ENCODE assay signal across 1 cellular context in the genomic region with DNA sequence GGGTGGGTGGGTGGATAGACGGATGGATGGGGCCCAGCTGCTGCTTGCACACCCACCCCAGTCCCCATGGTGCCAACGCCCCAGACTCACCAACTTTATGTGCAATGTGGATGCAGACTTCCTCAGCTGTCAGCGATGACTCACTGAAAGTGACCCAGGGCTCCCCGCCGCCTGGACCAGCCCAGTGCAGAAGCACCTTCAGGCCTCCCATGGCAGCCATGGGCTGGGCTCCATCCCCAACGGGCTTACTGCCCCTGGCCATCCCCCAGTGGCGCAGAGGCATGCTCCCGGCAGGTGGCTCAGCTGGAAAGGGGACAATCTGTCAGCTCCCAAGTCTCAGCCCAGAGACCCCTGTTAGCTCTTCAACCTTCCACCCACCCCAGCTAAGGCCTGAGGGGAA.
TF ChIP-seq lines count a peak whose summit lies in the region.

No MANE protein-coding gene starts in this region.

TF ChIP-seq in GM23338, 12 proteins besides CTCF, POLR2A, EP300 and RAD21:
- TF ChIP-seq CREB1 (CRISPR knock-in tag; IDR thresholded peaks at IDR 0.05; ENCODE audit: low read depth) (no peak), ZNF331 (CRISPR knock-in tag; IDR thresholded peaks at IDR 0.05; ENCODE audit: low read depth) (no peak), ZNF114 (CRISPR knock-in tag; IDR thresholded peaks at IDR 0.05) (no peak), POLR2AphosphoS5 (IDR thresholded peaks at IDR 0.05; ENCODE audit: low read depth) (no peak), NANOG (IDR thresholded peaks at IDR 0.05; ENCODE audit: borderline replicate concordance) (no peak), STAT1 (IDR thresholded peaks at IDR 0.05; ENCODE audit: unreplicated experiment) (no peak), EZH2phosphoT487 (IDR thresholded peaks at IDR 0.05; ENCODE audit: unreplicated experiment) (no peak), EZH2 (IDR thresholded peaks at IDR 0.05; ENCODE audit: low read depth, unreplicated experiment) (no peak)
- TF ChIP-seq, protein P1, sequence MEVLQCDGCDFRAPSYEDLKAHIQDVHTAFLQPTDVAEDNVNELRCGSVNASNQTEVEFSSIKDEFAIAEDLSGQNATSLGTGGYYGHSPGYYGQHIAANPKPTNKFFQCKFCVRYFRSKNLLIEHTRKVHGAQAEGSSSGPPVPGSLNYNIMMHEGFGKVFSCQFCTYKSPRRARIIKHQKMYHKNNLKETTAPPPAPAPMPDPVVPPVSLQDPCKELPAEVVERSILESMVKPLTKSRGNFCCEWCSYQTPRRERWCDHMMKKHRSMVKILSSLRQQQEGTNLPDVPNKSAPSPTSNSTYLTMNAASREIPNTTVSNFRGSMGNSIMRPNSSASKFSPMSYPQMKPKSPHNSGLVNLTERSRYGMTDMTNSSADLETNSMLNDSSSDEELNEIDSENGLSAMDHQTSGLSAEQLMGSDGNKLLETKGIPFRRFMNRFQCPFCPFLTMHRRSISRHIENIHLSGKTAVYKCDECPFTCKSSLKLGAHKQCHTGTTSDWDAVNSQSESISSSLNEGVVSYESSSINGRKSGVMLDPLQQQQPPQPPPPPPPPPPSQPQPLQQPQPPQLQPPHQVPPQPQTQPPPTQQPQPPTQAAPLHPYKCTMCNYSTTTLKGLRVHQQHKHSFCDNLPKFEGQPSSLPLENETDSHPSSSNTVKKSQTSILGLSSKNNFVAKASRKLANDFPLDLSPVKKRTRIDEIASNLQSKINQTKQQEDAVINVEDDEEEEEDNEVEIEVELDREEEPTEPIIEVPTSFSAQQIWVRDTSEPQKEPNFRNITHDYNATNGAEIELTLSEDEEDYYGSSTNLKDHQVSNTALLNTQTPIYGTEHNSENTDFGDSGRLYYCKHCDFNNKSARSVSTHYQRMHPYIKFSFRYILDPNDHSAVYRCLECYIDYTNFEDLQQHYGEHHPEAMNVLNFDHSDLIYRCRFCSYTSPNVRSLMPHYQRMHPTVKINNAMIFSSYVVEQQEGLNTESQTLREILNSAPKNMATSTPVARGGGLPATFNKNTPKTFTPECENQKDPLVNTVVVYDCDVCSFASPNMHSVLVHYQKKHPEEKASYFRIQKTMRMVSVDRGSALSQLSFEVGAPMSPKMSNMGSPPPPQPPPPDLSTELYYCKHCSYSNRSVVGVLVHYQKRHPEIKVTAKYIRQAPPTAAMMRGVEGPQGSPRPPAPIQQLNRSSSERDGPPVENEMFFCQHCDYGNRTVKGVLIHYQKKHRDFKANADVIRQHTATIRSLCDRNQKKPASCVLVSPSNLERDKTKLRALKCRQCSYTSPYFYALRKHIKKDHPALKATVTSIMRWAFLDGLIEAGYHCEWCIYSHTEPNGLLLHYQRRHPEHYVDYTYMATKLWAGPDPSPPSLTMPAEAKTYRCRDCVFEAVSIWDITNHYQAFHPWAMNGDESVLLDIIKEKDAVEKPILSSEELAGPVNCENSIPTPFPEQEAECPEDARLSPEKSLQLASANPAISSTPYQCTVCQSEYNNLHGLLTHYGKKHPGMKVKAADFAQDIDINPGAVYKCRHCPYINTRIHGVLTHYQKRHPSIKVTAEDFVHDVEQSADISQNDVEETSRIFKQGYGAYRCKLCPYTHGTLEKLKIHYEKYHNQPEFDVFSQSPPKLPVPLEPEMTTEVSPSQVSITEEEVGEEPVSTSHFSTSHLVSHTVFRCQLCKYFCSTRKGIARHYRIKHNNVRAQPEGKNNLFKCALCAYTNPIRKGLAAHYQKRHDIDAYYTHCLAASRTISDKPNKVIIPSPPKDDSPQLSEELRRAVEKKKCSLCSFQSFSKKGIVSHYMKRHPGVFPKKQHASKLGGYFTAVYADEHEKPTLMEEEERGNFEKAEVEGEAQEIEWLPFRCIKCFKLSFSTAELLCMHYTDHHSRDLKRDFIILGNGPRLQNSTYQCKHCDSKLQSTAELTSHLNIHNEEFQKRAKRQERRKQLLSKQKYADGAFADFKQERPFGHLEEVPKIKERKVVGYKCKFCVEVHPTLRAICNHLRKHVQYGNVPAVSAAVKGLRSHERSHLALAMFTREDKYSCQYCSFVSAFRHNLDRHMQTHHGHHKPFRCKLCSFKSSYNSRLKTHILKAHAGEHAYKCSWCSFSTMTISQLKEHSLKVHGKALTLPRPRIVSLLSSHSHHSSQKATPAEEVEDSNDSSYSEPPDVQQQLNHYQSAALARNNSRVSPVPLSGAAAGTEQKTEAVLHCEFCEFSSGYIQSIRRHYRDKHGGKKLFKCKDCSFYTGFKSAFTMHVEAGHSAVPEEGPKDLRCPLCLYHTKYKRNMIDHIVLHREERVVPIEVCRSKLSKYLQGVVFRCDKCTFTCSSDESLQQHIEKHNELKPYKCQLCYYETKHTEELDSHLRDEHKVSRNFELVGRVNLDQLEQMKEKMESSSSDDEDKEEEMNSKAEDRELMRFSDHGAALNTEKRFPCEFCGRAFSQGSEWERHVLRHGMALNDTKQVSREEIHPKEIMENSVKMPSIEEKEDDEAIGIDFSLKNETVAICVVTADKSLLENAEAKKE (CRISPR knock-in tag; IDR thresholded peaks at IDR 0.05) = no peak
- TF ChIP-seq, protein P2, sequence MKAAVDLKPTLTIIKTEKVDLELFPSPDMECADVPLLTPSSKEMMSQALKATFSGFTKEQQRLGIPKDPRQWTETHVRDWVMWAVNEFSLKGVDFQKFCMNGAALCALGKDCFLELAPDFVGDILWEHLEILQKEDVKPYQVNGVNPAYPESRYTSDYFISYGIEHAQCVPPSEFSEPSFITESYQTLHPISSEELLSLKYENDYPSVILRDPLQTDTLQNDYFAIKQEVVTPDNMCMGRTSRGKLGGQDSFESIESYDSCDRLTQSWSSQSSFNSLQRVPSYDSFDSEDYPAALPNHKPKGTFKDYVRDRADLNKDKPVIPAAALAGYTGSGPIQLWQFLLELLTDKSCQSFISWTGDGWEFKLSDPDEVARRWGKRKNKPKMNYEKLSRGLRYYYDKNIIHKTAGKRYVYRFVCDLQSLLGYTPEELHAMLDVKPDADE (IDR thresholded peaks at IDR 0.05) = no peak
- TF ChIP-seq, protein P3, sequence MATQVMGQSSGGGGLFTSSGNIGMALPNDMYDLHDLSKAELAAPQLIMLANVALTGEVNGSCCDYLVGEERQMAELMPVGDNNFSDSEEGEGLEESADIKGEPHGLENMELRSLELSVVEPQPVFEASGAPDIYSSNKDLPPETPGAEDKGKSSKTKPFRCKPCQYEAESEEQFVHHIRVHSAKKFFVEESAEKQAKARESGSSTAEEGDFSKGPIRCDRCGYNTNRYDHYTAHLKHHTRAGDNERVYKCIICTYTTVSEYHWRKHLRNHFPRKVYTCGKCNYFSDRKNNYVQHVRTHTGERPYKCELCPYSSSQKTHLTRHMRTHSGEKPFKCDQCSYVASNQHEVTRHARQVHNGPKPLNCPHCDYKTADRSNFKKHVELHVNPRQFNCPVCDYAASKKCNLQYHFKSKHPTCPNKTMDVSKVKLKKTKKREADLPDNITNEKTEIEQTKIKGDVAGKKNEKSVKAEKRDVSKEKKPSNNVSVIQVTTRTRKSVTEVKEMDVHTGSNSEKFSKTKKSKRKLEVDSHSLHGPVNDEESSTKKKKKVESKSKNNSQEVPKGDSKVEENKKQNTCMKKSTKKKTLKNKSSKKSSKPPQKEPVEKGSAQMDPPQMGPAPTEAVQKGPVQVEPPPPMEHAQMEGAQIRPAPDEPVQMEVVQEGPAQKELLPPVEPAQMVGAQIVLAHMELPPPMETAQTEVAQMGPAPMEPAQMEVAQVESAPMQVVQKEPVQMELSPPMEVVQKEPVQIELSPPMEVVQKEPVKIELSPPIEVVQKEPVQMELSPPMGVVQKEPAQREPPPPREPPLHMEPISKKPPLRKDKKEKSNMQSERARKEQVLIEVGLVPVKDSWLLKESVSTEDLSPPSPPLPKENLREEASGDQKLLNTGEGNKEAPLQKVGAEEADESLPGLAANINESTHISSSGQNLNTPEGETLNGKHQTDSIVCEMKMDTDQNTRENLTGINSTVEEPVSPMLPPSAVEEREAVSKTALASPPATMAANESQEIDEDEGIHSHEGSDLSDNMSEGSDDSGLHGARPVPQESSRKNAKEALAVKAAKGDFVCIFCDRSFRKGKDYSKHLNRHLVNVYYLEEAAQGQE (IDR thresholded peaks at IDR 0.05; ENCODE audit: unreplicated experiment) = no peak
